11 cellular contexts compared by ENCODE assay signal in genomic region chr4:165328708-165329107, GRCh38. TPM values are rescaled to one million over a fixed set of nuclear protein-coding genes. Genes with fewer than 3 reads are reported as not detected.
DNase-seq lines count a peak whose midpoint lies in the region; ATAC-seq and TF ChIP-seq lines count a peak whose summit lies in the region.
"Had no signal": no experiment of that assay in that cellular context is flagged by ENCODE, and none has a peak within 500 bp of the region (broad histone marks: within the 10 kb centered on the region; RNA-seq: fewer than 3 reads in every experiment).

No MANE protein-coding gene starts in this region.

- peaks cover 10% of the 10 kb centered on the region for H3K4me1 ChIP-seq in psoas muscle

- DNase-seq in GM12864 (ENCODE audit: low read depth) (no peak), OCI-M1 (lab: John Stamatoyannopoulos, UW) (peak; percentile 48), fibroblast of pulmonary artery (ENCODE audit: low read depth) (no peak), psoas muscle (no peak), NOMO-1 treated with DMSO at 0.1 percent for 48 hours (lab: John Stamatoyannopoulos, UW; ENCODE audit: unreplicated experiment) (no peak), mesenteric fat pad (ENCODE audit: low spot score) (no peak)
- DNase-seq: activated T-cell treated with anti-CD3 and anti-CD28 coated beads, Interleukin-2, amount 50 U/mL, for 24 hours; head of caudate nucleus; NCI-H524 treated with DMSO at 0.1 percent for 48 hours had no signal

- H3K4me3 ChIP-seq in GM12864 (ENCODE audit: low read depth, low read length) (peak overlapping the region; percentile 97), fibroblast of pulmonary artery (replicated peaks; ENCODE audit: low read depth, low read length) (peak overlapping the region; percentile 85), psoas muscle (peak overlapping the region; percentile 92)

- H3K9me3 ChIP-seq in psoas muscle = no peaks in the 10 kb centered on the region

- ATAC-seq in psoas muscle (no peak), GM19395 (IDR thresholded peaks at IDR 0.05; ENCODE audit: unreplicated experiment) (no peak), HG03571 (IDR thresholded peaks at IDR 0.05; ENCODE audit: unreplicated experiment) (no peak)

- TF ChIP-seq CTCF in GM12864 (IDR thresholded peaks at IDR 0.05; ENCODE audit: low read depth, low read length, missing control alignments) = no peak
- TF ChIP-seq CTCF in fibroblast of pulmonary artery (IDR thresholded peaks at IDR 0.05; ENCODE audit: low read length, missing control alignments) = no peak
- TF ChIP-seq CTCF in psoas muscle (IDR thresholded peaks at IDR 0.05) = no peak

- 39 to 47% (median 46%) methylated on average over 4 of the region's 4 CpGs for WGBS in psoas muscle, 3 donors

- intact Hi-C loops in psoas muscle (cut with DNase I) = loop anchor here (5.0 to 10.0 kb wide), 3 partner anchors 124 to 216 kb away; partner anchors contain the start of genes KLHL2 (in 1 of the 2) and TMEM192 (in 1 of the 2)

- peaks cover 0 to 4% of the 10 kb centered on the region in 2 donors for H3K36me3 ChIP-seq in psoas muscle (ENCODE audit: insufficient read depth in 1 of 2, low read depth in 1 of 2)

- H3K27me3 ChIP-seq in psoas muscle (ENCODE audit: insufficient read depth in 3 of 3, low read length in 2 of 3) = no peaks in the 10 kb centered on the region

- H3K27ac ChIP-seq in psoas muscle = no peak overlapping the region

RNA-seq across cellular contexts. Expression of gene MSMO1, which starts 1.2 kb away (rescaled TPM):
- total RNA-seq in psoas muscle = 1 to 10 TPM; 2.9 to 5.9 (median 4.0) TPM
- 1 to 10 TPM; 4.0 to 5.2 (median 4.9) TPM for polyA plus RNA-seq in psoas muscle
- total RNA-seq in mesenteric fat pad = 13.9 TPM

RNA-seq across cellular contexts. Expression of gene CPE, which starts 50.1 kb away (rescaled TPM):
- total RNA-seq in psoas muscle (10 to 100 TPM; 12.2 to 34.8 (median 22.4) TPM), mesenteric fat pad (90.4 TPM)
- polyA plus RNA-seq in psoas muscle = 10 to 100 TPM in 2 of 3 donors, 1 to 10 TPM in 1; 9.4 to 10.3 (median 10.1) TPM
